In genomic region chr13:98435356-98435755, GRCh38 we compare ENCODE assay signal across 16 cellular contexts.
A peak's percentile ranks its signal among the peaks of the same experiment; 100 is the strongest.
DNase-seq lines count a peak whose midpoint lies in the region; ATAC-seq and TF ChIP-seq lines count a peak whose summit lies in the region.
"Had no signal": no experiment of that assay in that cellular context is flagged by ENCODE, and none has a peak within 500 bp of the region (broad histone marks: within the 10 kb centered on the region; RNA-seq: fewer than 3 reads in every experiment).

No MANE protein-coding gene starts in this region.

- no peak overlapping the region for H3K4me3 ChIP-seq in RWPE2 (ENCODE audit: severe bottlenecking)
- H3K4me3 ChIP-seq: GM23338 had no signal

- H3K4me1 Mint-ChIP-seq in neural crest cell (peaks cover 4% of the 10 kb centered on the region), progenitor cell of endocrine pancreas (ENCODE audit: low read depth) (peaks cover 6% of the 10 kb centered on the region), HFFc6 (ENCODE audit: low read depth) (no peaks in the 10 kb centered on the region)

- no peak overlapping the region for H3K27ac ChIP-seq in RWPE2 (ENCODE audit: poor library complexity, severe bottlenecking)

- DNase-seq in RWPE2 (ENCODE audit: low spot score): peak; percentile 9
- DNase-seq in cerebellar cortex (ENCODE audit: low spot score): peak; percentile 34
- no peak for DNase-seq in neural crest cell (ENCODE audit: low read depth, low spot score)
- no peak for DNase-seq in progenitor cell of endocrine pancreas (ENCODE audit: low spot score, unreplicated experiment)
- DNase-seq in HFFc6: no peak
- no peak for DNase-seq in NCI-H1694 (lab: John Stamatoyannopoulos, UW)
- no peak for DNase-seq in stimulated activated CD4-positive, alpha-beta T cell treated with anti-CD3 and anti-CD28 coated beads, Interleukin-2, amount 100 ng/mL, for 24 hours
- DNase-seq: Calu3; CD4-positive, alpha-beta memory T cell; COR-L47; DMS53; DMS79 treated with DMSO at 0.1 percent for 48 hours; H9 had no signal

- no peaks in the 10 kb centered on the region for H3K27me3 ChIP-seq in RWPE2 (ENCODE audit: insufficient read depth, poor library complexity, severe bottlenecking)

- no peak for TF ChIP-seq CTCF in RWPE2 (IDR thresholded peaks at IDR 0.05; ENCODE audit: poor library complexity, severe bottlenecking)
- TF ChIP-seq CTCF in neural crest cell (conservative IDR thresholded peaks at IDR 0.05): no peak
- no peak for TF ChIP-seq CTCF in progenitor cell of endocrine pancreas (IDR thresholded peaks at IDR 0.05; ENCODE audit: unreplicated experiment)
- TF ChIP-seq CTCF in HFFc6 (IDR thresholded peaks at IDR 0.05): no peak

- H3K27me3 Mint-ChIP-seq in neural crest cell (ENCODE audit: low read depth): no peaks in the 10 kb centered on the region
- H3K27me3 Mint-ChIP-seq in progenitor cell of endocrine pancreas: no peaks in the 10 kb centered on the region
- H3K27me3 Mint-ChIP-seq in HFFc6 (ENCODE audit: insufficient read depth): peaks cover 5% of the 10 kb centered on the region

- H3K4me3 Mint-ChIP-seq in neural crest cell: no peak overlapping the region
- H3K4me3 Mint-ChIP-seq in progenitor cell of endocrine pancreas (ENCODE audit: low read depth): no peak overlapping the region
- no peak overlapping the region for H3K4me3 Mint-ChIP-seq in HFFc6
- H3K4me3 Mint-ChIP-seq: CD4-positive, alpha-beta memory T cell; GM23338; H9 had no signal

- H3K36me3 ChIP-seq in RWPE2 (ENCODE audit: low read depth): 0 out of 2 replicates have a peak, but pooled peaks cover 3% of the 10 kb centered on the region

- H3K36me3 Mint-ChIP-seq in neural crest cell (ENCODE audit: low read depth) (peaks cover 18% of the 10 kb centered on the region), progenitor cell of endocrine pancreas (ENCODE audit: insufficient read depth) (peaks cover 31% of the 10 kb centered on the region), HFFc6 (ENCODE audit: low read depth) (peaks cover 26% of the 10 kb centered on the region)
- H3K36me3 Mint-ChIP-seq: CD4-positive, alpha-beta memory T cell had no signal

- no peaks in the 10 kb centered on the region for H3K4me1 ChIP-seq in RWPE2 (ENCODE audit: insufficient read depth, poor library complexity, severe bottlenecking)

- ATAC-seq in RWPE2 (ENCODE audit: low read depth): no peak
- ATAC-seq in HG02884 (IDR thresholded peaks at IDR 0.05; ENCODE audit: unreplicated experiment): no peak
- ATAC-seq: GM23338, HCT116 had no signal

- H3K9me3 ChIP-seq in RWPE2 (ENCODE audit: severe bottlenecking): no peaks in the 10 kb centered on the region

- no peaks in the 10 kb centered on the region for H3K9me3 Mint-ChIP-seq in neural crest cell
- no peaks in the 10 kb centered on the region for H3K9me3 Mint-ChIP-seq in progenitor cell of endocrine pancreas (ENCODE audit: low read depth)
- no peaks in the 10 kb centered on the region for H3K9me3 Mint-ChIP-seq in HFFc6
- H3K9me3 Mint-ChIP-seq: GM23338, H9 had no signal

- H3K27ac Mint-ChIP-seq in neural crest cell (ENCODE audit: unreplicated experiment) (peak overlapping the region; percentile 24), progenitor cell of endocrine pancreas (peak overlapping the region; percentile 50), HFFc6 (no peak overlapping the region)
- H3K27ac Mint-ChIP-seq: CD4-positive, alpha-beta memory T cell had no signal

Comparison
In these comparisons a context has a peak if more than half of its experiments do, and no peak if none do; other contexts are left out.
1. DNase-seq: peak in RWPE2 (single experiment) and cerebellar cortex (single experiment); none in neural crest cell (single experiment), progenitor cell of endocrine pancreas (single experiment), HFFc6 (single experiment), NCI-H1694 (single experiment) and stimulated activated CD4-positive, alpha-beta T cell treated with anti-CD3 and anti-CD28 coated beads, Interleukin-2, amount 100 ng/mL, for 24 hours (0 of 2).